ENCODE assay signal across 1 cellular context in the genomic region with DNA sequence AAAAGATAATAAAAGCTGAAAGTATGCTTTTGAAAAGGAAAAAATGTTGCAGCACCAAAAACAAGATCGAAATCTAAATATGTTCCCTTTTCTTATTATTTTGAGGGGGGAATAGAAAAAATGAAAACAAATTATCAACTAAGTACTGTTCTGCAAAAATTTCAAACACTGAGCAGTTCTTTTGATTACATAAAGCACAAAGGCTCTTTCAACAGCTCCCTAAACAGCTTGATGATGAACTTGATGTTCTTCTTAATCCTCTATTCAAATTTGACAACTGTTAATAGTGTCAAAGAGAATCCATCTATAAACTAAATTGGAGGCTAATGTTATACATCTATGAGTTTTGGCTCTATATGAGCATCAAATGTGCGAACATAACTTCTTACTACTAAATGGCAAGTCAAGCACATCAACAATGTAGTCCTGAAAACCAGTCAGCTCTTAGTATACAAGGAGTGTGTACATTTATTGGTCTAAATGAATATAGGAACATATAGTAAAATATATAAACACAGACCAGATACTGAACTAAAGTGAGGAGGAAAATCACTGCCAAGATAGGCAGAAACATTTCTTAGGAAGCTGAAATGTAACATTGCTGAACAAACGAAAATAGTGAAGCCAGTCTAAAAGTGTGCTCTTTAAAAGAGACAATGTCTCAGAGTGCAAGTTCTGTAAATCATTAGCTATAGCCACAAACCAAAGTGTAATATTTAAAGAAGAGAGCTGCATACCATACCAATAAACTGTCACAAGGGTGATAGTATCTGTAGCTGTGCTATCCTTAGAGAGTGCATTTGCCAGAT.
TF ChIP-seq lines count a peak whose summit lies in the region.

No MANE protein-coding gene starts in this region.

TF ChIP-seq in GM12878, 131 proteins besides CTCF, POLR2A, EP300 and RAD21 (continued from another document):
- TF ChIP-seq, protein P1, sequence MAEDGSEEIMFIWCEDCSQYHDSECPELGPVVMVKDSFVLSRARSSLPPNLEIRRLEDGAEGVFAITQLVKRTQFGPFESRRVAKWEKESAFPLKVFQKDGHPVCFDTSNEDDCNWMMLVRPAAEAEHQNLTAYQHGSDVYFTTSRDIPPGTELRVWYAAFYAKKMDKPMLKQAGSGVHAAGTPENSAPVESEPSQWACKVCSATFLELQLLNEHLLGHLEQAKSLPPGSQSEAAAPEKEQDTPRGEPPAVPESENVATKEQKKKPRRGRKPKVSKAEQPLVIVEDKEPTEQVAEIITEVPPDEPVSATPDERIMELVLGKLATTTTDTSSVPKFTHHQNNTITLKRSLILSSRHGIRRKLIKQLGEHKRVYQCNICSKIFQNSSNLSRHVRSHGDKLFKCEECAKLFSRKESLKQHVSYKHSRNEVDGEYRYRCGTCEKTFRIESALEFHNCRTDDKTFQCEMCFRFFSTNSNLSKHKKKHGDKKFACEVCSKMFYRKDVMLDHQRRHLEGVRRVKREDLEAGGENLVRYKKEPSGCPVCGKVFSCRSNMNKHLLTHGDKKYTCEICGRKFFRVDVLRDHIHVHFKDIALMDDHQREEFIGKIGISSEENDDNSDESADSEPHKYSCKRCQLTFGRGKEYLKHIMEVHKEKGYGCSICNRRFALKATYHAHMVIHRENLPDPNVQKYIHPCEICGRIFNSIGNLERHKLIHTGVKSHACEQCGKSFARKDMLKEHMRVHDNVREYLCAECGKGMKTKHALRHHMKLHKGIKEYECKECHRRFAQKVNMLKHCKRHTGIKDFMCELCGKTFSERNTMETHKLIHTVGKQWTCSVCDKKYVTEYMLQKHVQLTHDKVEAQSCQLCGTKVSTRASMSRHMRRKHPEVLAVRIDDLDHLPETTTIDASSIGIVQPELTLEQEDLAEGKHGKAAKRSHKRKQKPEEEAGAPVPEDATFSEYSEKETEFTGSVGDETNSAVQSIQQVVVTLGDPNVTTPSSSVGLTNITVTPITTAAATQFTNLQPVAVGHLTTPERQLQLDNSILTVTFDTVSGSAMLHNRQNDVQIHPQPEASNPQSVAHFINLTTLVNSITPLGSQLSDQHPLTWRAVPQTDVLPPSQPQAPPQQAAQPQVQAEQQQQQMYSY (CRISPR knock-in tag; IDR thresholded peaks at IDR 0.05), result no peak
- TF ChIP-seq KAT2A (conservative IDR thresholded peaks at IDR 0.05; ENCODE audit: control insufficient read depth, low read depth, low read length) (no peak), RB1 (IDR thresholded peaks at IDR 0.05; ENCODE audit: borderline replicate concordance) (no peak), CBX5 (IDR thresholded peaks at IDR 0.05; ENCODE audit: low read depth) (no peak), ZBED1 (IDR thresholded peaks at IDR 0.05; ENCODE audit: borderline replicate concordance) (no peak)
- TF ChIP-seq, protein P2, sequence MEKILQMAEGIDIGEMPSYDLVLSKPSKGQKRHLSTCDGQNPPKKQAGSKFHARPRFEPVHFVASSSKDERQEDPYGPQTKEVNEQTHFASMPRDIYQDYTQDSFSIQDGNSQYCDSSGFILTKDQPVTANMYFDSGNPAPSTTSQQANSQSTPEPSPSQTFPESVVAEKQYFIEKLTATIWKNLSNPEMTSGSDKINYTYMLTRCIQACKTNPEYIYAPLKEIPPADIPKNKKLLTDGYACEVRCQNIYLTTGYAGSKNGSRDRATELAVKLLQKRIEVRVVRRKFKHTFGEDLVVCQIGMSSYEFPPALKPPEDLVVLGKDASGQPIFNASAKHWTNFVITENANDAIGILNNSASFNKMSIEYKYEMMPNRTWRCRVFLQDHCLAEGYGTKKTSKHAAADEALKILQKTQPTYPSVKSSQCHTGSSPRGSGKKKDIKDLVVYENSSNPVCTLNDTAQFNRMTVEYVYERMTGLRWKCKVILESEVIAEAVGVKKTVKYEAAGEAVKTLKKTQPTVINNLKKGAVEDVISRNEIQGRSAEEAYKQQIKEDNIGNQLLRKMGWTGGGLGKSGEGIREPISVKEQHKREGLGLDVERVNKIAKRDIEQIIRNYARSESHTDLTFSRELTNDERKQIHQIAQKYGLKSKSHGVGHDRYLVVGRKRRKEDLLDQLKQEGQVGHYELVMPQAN (conservative IDR thresholded peaks at IDR 0.05), result no peak
TF ChIP-seq in GM12878: peak in this region for 0.
